Comparison of ENCODE assay signal across 17 cellular contexts in genomic region chr17:42253601-42254000, GRCh38. TPM values are rescaled to one million over a fixed set of nuclear protein-coding genes. Genes with fewer than 3 reads are reported as not detected.
DNase-seq lines count a peak whose midpoint lies in the region; ATAC-seq, FAIRE-seq and TF ChIP-seq lines count a peak whose summit lies in the region.
"Had no signal": no experiment of that assay in that cellular context is flagged by ENCODE, and none has a peak within 500 bp of the region (broad histone marks: within the 10 kb centered on the region; RNA-seq: fewer than 3 reads in every experiment).

No MANE protein-coding gene starts in this region.

- ATAC-seq in activated naive CD4-positive, alpha-beta T cell treated with anti-CD3 and anti-CD28 coated beads, Interleukin-2, amount 50 U/mL, for 72 hours, result peak in 1 of 2 donors; percentile 24
- no peak for ATAC-seq in GM21576 (IDR thresholded peaks at IDR 0.05; ENCODE audit: unreplicated experiment)
- ATAC-seq in GM21528 (IDR thresholded peaks at IDR 0.05; ENCODE audit: low FRiP score, unreplicated experiment), result no peak
- ATAC-seq: lower lobe of right lung had no signal

- peaks cover 11 to 33% (median 11%) of the 10 kb centered on the region in 3 donors for H3K4me1 ChIP-seq in skeletal muscle tissue (ENCODE audit: control insufficient read depth in 3 of 3, insufficient read depth in 3 of 3, low read length in 3 of 3)

- no peak for TF ChIP-seq CTCF in chondrocyte (IDR thresholded peaks at IDR 0.05)

- no peak for DNase-seq in activated naive CD4-positive, alpha-beta T cell treated with anti-CD3 and anti-CD28 coated beads, Interleukin-2, amount 50 U/mL, for 72 hours (ENCODE audit: low spot score in 2 of 2)
- no peak for DNase-seq in activated naive CD4-positive, alpha-beta T cell treated with anti-CD3 and anti-CD28 coated beads, Interleukin-2, amount 10 ng/mL, durations not matched to agents 7 days and 5 days
- DNase-seq in M059J (ENCODE audit: low read depth) (peak; percentile 84), chondrocyte (ENCODE audit: low spot score) (no peak), urothelium cell line (ENCODE audit: low spot score) (no peak)
- DNase-seq: activated B cell treated with CpG ODN at 0.5 μM for 24 hours, activated T-cell treated with anti-CD3 and anti-CD28 coated beads for 4 hours, colonic mucosa, KBM-7, lower lobe of right lung, NCI-H1105 treated with DMSO at 0.1 percent for 48 hours, NCI-H82 had no signal

- no peaks in the 10 kb centered on the region for H3K27me3 Mint-ChIP-seq in activated naive CD4-positive, alpha-beta T cell treated with anti-CD3 and anti-CD28 coated beads, Interleukin-2, amount 10 ng/mL, durations not matched to agents 7 days and 5 days
- H3K27me3 Mint-ChIP-seq in chondrocyte (ENCODE audit: low read depth), result no peaks in the 10 kb centered on the region
- H3K27me3 Mint-ChIP-seq: activated B cell treated with CpG ODN at 0.5 μM for 24 hours had no signal

- H3K36me3 ChIP-seq in skeletal muscle tissue (ENCODE audit: control insufficient read depth in 3 of 3, insufficient read depth in 3 of 3, low read length in 3 of 3), result no peaks in the 10 kb centered on the region
- H3K36me3 ChIP-seq: colonic mucosa, lower lobe of right lung had no signal

- H3K9ac ChIP-seq in skeletal muscle tissue (ENCODE audit: low read depth in 1 of 3, low read length in 3 of 3), result peak overlapping the region in 1 of 3 donors; percentile 19

- CTCF ChIA-PET in activated naive CD4-positive, alpha-beta T cell treated with anti-CD3 and anti-CD28 coated beads, Interleukin-2, amount 10 ng/mL, durations not matched to agents 7 days and 5 days (lab: Charles Lee), result no interaction called here

- peaks cover 55% of the 10 kb centered on the region for H3K4me1 Mint-ChIP-seq in activated naive CD4-positive, alpha-beta T cell treated with anti-CD3 and anti-CD28 coated beads, Interleukin-2, amount 10 ng/mL, durations not matched to agents 7 days and 5 days
- H3K4me1 Mint-ChIP-seq in chondrocyte (ENCODE audit: low read depth), result peaks cover 42% of the 10 kb centered on the region

- H3K27me3 ChIP-seq in skeletal muscle tissue (ENCODE audit: control insufficient read depth in 3 of 3, insufficient read depth in 3 of 3, low read length in 3 of 3), result no peaks in the 10 kb centered on the region
- H3K27me3 ChIP-seq: colonic mucosa had no signal

- peaks cover 4 to 11% of the 10 kb centered on the region in 2 donors for H3K36me3 Mint-ChIP-seq in activated naive CD4-positive, alpha-beta T cell treated with anti-CD3 and anti-CD28 coated beads, Interleukin-2, amount 50 U/mL, for 72 hours
- peaks cover 15% of the 10 kb centered on the region for H3K36me3 Mint-ChIP-seq in activated naive CD4-positive, alpha-beta T cell treated with anti-CD3 and anti-CD28 coated beads, Interleukin-2, amount 10 ng/mL, durations not matched to agents 7 days and 5 days
- no peaks in the 10 kb centered on the region for H3K36me3 Mint-ChIP-seq in chondrocyte (ENCODE audit: low read depth)

- no peaks in the 10 kb centered on the region for H3K9me3 Mint-ChIP-seq in activated naive CD4-positive, alpha-beta T cell treated with anti-CD3 and anti-CD28 coated beads, Interleukin-2, amount 50 U/mL, for 72 hours
- no peaks in the 10 kb centered on the region for H3K9me3 Mint-ChIP-seq in activated naive CD4-positive, alpha-beta T cell treated with anti-CD3 and anti-CD28 coated beads, Interleukin-2, amount 10 ng/mL, durations not matched to agents 7 days and 5 days
- H3K9me3 Mint-ChIP-seq in chondrocyte (ENCODE audit: low read depth), result no peaks in the 10 kb centered on the region
- H3K9me3 Mint-ChIP-seq: activated B cell treated with CpG ODN at 0.5 μM for 24 hours; nephron; T-helper 1 cell treated with Interleukin-12 subunit alpha and Interleukin-12 subunit beta and Interleukin-4 antibody, amounts not matched to agents 30 μg/mL and 1 μg/mL, for 36 hours had no signal

- no peak overlapping the region for H3K4me3 Mint-ChIP-seq in activated naive CD4-positive, alpha-beta T cell treated with anti-CD3 and anti-CD28 coated beads, Interleukin-2, amount 10 ng/mL, durations not matched to agents 7 days and 5 days
- no peak overlapping the region for H3K4me3 Mint-ChIP-seq in chondrocyte (ENCODE audit: unreplicated experiment)
- H3K4me3 Mint-ChIP-seq: activated B cell treated with CpG ODN at 0.5 μM for 24 hours; nephron; T-helper 1 cell treated with Interleukin-12 subunit alpha and Interleukin-12 subunit beta and Interleukin-4 antibody, amounts not matched to agents 30 μg/mL and 1 μg/mL, for 36 hours had no signal

- H3K27ac Mint-ChIP-seq in activated naive CD4-positive, alpha-beta T cell treated with anti-CD3 and anti-CD28 coated beads, Interleukin-2, amount 50 U/mL, for 72 hours, result peak overlapping the region; percentile 84 to 88
- no peak overlapping the region for H3K27ac Mint-ChIP-seq in activated naive CD4-positive, alpha-beta T cell treated with anti-CD3 and anti-CD28 coated beads, Interleukin-2, amount 10 ng/mL, durations not matched to agents 7 days and 5 days
- H3K27ac Mint-ChIP-seq in chondrocyte (ENCODE audit: unreplicated experiment), result peak overlapping the region; percentile 85
- H3K27ac Mint-ChIP-seq: nephron had no signal

- peak overlapping the region; percentile 66 for H3K27ac ChIP-seq in skeletal muscle tissue (ENCODE audit: low read depth, low read length)
- H3K27ac ChIP-seq: colonic mucosa, lower lobe of right lung had no signal

- FAIRE-seq in urothelium cell line (lab: Jason Lieb, UNC), result no peak

- H3K4me3 ChIP-seq in skeletal muscle tissue (ENCODE audit: low read length in 3 of 3), result no peak overlapping the region
- H3K4me3 ChIP-seq: colonic mucosa, lower lobe of right lung had no signal

- no peaks in the 10 kb centered on the region for H3K9me3 ChIP-seq in skeletal muscle tissue (ENCODE audit: control insufficient read depth in 3 of 3, low read length in 3 of 3)
- H3K9me3 ChIP-seq: colonic mucosa, lower lobe of right lung had no signal

RNA-seq across cellular contexts. Expression of gene STAT5B, which starts 22.6 kb away (rescaled TPM):
- 100 to 1,000 TPM; 117 to 207 TPM for total RNA-seq in activated naive CD4-positive, alpha-beta T cell treated with anti-CD3 and anti-CD28 coated beads, Interleukin-2, amount 50 U/mL, for 72 hours
- total RNA-seq in M059J (2014; rRNA removed; shearing (Covaris generic)), result 16.9 and 28.2 TPM in 2 replicates
- total RNA-seq in chondrocyte (29.5 to 32.8 TPM (median 31.0 TPM) in 3 replicates), skeletal muscle tissue (31.3 TPM)

RNA-seq across cellular contexts. Expression of gene STAT5A, which starts 34.7 kb away (rescaled TPM):
- total RNA-seq in activated naive CD4-positive, alpha-beta T cell treated with anti-CD3 and anti-CD28 coated beads, Interleukin-2, amount 50 U/mL, for 72 hours, result 100 to 1,000 TPM; 171 to 177 TPM
- total RNA-seq in M059J (2014; rRNA removed; shearing (Covaris generic)), result 5.2 and 12.4 TPM in 2 replicates
- total RNA-seq in chondrocyte (12.2 to 17.6 TPM (median 14.3 TPM) in 3 replicates), skeletal muscle tissue (18.3 TPM)

RNA-seq across cellular contexts. Expression of gene GHDC, which starts 59.3 kb away (rescaled TPM):
- 10 to 100 TPM; 10.5 to 25.3 TPM for total RNA-seq in activated naive CD4-positive, alpha-beta T cell treated with anti-CD3 and anti-CD28 coated beads, Interleukin-2, amount 50 U/mL, for 72 hours
- total RNA-seq in M059J (2014; rRNA removed; shearing (Covaris generic)), result 10.4 and 13.4 TPM in 2 replicates
- total RNA-seq in chondrocyte, result 3.5 to 8.9 TPM (median 7.8 TPM) in 3 replicates
- total RNA-seq in skeletal muscle tissue, result 7.3 TPM
